Comparison of ENCODE assay signal across 12 cellular contexts in the genomic region with DNA sequence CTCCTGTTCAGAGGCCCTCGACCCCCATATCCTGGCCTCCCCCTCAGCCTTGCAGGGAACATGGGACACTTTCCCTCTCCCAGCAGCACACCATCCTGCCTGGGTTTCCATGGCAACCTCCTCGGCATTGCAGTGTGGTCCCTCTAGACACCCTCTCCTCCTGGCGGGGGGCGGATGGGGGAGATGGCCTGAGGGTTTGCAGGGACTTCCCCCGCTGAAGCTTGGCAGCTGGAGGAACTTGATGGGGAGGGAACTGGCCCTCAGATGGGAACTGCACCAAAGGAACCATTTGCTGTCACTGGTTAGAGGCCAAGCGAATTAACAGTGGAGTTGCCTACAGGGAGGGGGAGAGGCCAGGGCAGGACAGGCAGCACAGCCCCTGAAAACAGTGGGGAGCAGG.
"Had no signal": no experiment of that assay in that cellular context is flagged by ENCODE, and none has a peak within 500 bp of the region (broad histone marks: within the 10 kb centered on the region; RNA-seq: fewer than 3 reads in every experiment).

No MANE protein-coding gene starts in this region.

- H3K9ac ChIP-seq: parathyroid adenoma had no signal

- H3K27me3 ChIP-seq: breast epithelium, right atrium auricular region had no signal

- H3K27ac ChIP-seq: breast epithelium, parathyroid adenoma, right atrium auricular region had no signal

- H3K9me3 Mint-ChIP-seq: activated CD4-positive, alpha-beta memory T cell treated with anti-CD3 and anti-CD28 coated beads for 36 hours; activated T-cell treated with anti-CD3 and anti-CD28 coated beads, Interleukin-2, amount 50 U/mL, for 4 hours; stimulated activated memory B cell treated with anti-CD40 and anti-IgM and Interleukin-4, amounts not matched to agents 10 μg/mL and 1 μg/mL and 100 μg/mL, for 72 hours had no signal

- H3K4me3 Mint-ChIP-seq: activated CD4-positive, alpha-beta memory T cell treated with anti-CD3 and anti-CD28 coated beads for 36 hours; activated naive CD8-positive, alpha-beta T cell treated with anti-CD3 and anti-CD28 coated beads for 36 hours; activated T-cell treated with anti-CD3 and anti-CD28 coated beads, Interleukin-2, amount 50 U/mL, for 4 hours; stimulated activated memory B cell treated with anti-CD40 and anti-IgM and Interleukin-4, amounts not matched to agents 10 μg/mL and 1 μg/mL and 100 μg/mL, for 72 hours had no signal

- ATAC-seq: stimulated activated memory B cell treated with anti-CD40 and anti-IgM and Interleukin-4, amounts not matched to agents 10 μg/mL and 1 μg/mL and 100 μg/mL, for 72 hours had no signal

- H3K27ac Mint-ChIP-seq: activated CD4-positive, alpha-beta memory T cell treated with anti-CD3 and anti-CD28 coated beads for 36 hours; activated naive CD8-positive, alpha-beta T cell treated with anti-CD3 and anti-CD28 coated beads for 36 hours; stimulated activated memory B cell treated with anti-CD40 and anti-IgM and Interleukin-4, amounts not matched to agents 10 μg/mL and 1 μg/mL and 100 μg/mL, for 72 hours had no signal

- H3K36me3 ChIP-seq: breast epithelium, right atrium auricular region had no signal

- H3K9me3 ChIP-seq: breast epithelium, right atrium auricular region had no signal

- DNase-seq: activated CD4-positive, alpha-beta memory T cell treated with anti-CD3 and anti-CD28 coated beads for 36 hours; activated gamma-delta T cell treated with Interleukin-2 at 50 U/mL for 16 hours; activated naive CD8-positive, alpha-beta T cell treated with anti-CD3 and anti-CD28 coated beads for 36 hours; activated T-cell treated with anti-CD3 and anti-CD28 coated beads, Interleukin-2, amount 50 U/mL, for 4 hours; effector CD4-positive, alpha-beta T cell; foreskin melanocyte; mesendoderm; trophoblast cell had no signal

- H3K4me3 ChIP-seq: breast epithelium, right atrium auricular region had no signal

- H3K4me1 ChIP-seq: breast epithelium had no signal

- H3K36me3 Mint-ChIP-seq: activated CD4-positive, alpha-beta memory T cell treated with anti-CD3 and anti-CD28 coated beads for 36 hours; activated naive CD8-positive, alpha-beta T cell treated with anti-CD3 and anti-CD28 coated beads for 36 hours had no signal

- H3K27me3 Mint-ChIP-seq: activated CD4-positive, alpha-beta memory T cell treated with anti-CD3 and anti-CD28 coated beads for 36 hours; activated naive CD8-positive, alpha-beta T cell treated with anti-CD3 and anti-CD28 coated beads for 36 hours; stimulated activated memory B cell treated with anti-CD40 and anti-IgM and Interleukin-4, amounts not matched to agents 10 μg/mL and 1 μg/mL and 100 μg/mL, for 72 hours had no signal
